17 cellular contexts compared by ENCODE assay signal in genomic region chr2:207251573-207252192, GRCh38.
A peak's percentile ranks its signal among the peaks of the same experiment; 100 is the strongest.
DNase-seq lines count a peak whose midpoint lies in the region; ATAC-seq, FAIRE-seq and TF ChIP-seq lines count a peak whose summit lies in the region.
"Had no signal": no experiment of that assay in that cellular context is flagged by ENCODE, and none has a peak within 500 bp of the region (broad histone marks: within the 10 kb centered on the region; RNA-seq: fewer than 3 reads in every experiment).

No MANE protein-coding gene starts in this region.

- in situ Hi-C loops in brain microvascular endothelial cell (cut with HindIII; ENCODE audit: low pct_ligation_motif_present, low sequenced_read_pairs), result no loop called here

- TF ChIP-seq CTCF in brain microvascular endothelial cell (IDR thresholded peaks at IDR 0.05; ENCODE audit: low read depth, low read length, missing control alignments), result no peak

- H3K4me3 ChIP-seq in brain microvascular endothelial cell (ENCODE audit: low read depth, low read length), result no peak overlapping the region
- no peak overlapping the region for H3K4me3 ChIP-seq in aorta (ENCODE audit: low read length in 2 of 2)
- H3K4me3 ChIP-seq: cardiac muscle cell, left lung, skin epidermis had no signal

- intact Hi-C loops in aorta (cut with DNase I), result loop anchor here in 1 of 2 donors (10.0 kb wide), 1 partner anchor 207 kb away; no protein-coding TSS in a partner anchor

- peak overlapping the region; percentile 26 for H3K27ac ChIP-seq in brain microvascular endothelial cell
- H3K27ac ChIP-seq in aorta (ENCODE audit: low read depth in 1 of 2, low read length in 2 of 2), result no peak overlapping the region
- H3K27ac ChIP-seq: cardiac muscle cell, left lung had no signal

- no peaks in the 10 kb centered on the region for H3K4me1 ChIP-seq in aorta (ENCODE audit: control insufficient read depth in 1 of 2, insufficient read depth in 2 of 2, low read length in 2 of 2)

- no peak for ATAC-seq in aorta (ENCODE audit: low FRiP score)
- ATAC-seq: HepG2, left lung had no signal

- no peaks in the 10 kb centered on the region for H3K9me3 ChIP-seq in aorta (ENCODE audit: control insufficient read depth, low read length)
- H3K9me3 ChIP-seq: left lung had no signal

- DNase-seq in activated CD4-positive, alpha-beta T cell treated with anti-CD3 and anti-CD28 coated beads for 48 hours, result peak; percentile 68
- no peak for DNase-seq in activated CD4-positive, alpha-beta T cell treated with anti-CD3 and anti-CD28 coated beads for 1 hour
- peak; percentile 23 for DNase-seq in RCC 7860 (ENCODE audit: low spot score)
- no peak for DNase-seq in brain microvascular endothelial cell
- peak; percentile 41 for DNase-seq in retina
- no peak for DNase-seq in aorta
- no peak for DNase-seq in H54 (ENCODE audit: insufficient read length, low spot score)
- DNase-seq in globus pallidus (ENCODE audit: low spot score), result no peak
- DNase-seq: ACHN; activated effector memory CD4-positive, alpha-beta T cell treated with anti-CD3 and anti-CD28 coated beads, Interleukin-2, amount 50 U/mL, for 16 hours; left lung; NCI-H146; NCI-H748 treated with DMSO at 0.1 percent for 48 hours; Right ventricle myocardium superior had no signal

- H3K27me3 ChIP-seq in brain microvascular endothelial cell (replicated peaks) (no peaks in the 10 kb centered on the region), aorta (ENCODE audit: control insufficient read depth in 1 of 2, insufficient read depth in 2 of 2, low read length in 1 of 2) (no peaks in the 10 kb centered on the region)
- H3K27me3 ChIP-seq: cardiac muscle cell, left lung had no signal

- FAIRE-seq in RCC 7860 (lab: Jason Lieb, UNC) (no peak), H54 (lab: Jason Lieb, UNC) (no peak)
- FAIRE-seq: HepG2 had no signal

- 80 to 85% methylated on average over 7 of the region's 7 CpGs for WGBS in aorta, 2 donors

- H3K36me3 ChIP-seq in brain microvascular endothelial cell (replicated peaks), result no peaks in the 10 kb centered on the region
- no peaks in the 10 kb centered on the region for H3K36me3 ChIP-seq in aorta (ENCODE audit: control insufficient read depth in 1 of 2, insufficient read depth in 2 of 2, low read length in 1 of 2)
- H3K36me3 ChIP-seq: cardiac muscle cell, left lung had no signal

- no peak for TF ChIP-seq POLR2A in H54 (IDR thresholded peaks at IDR 0.05; ENCODE audit: low read depth, low read length)

Comparison
In these comparisons a context has a peak if more than half of its experiments do, and no peak if none do; other contexts are left out.
1. DNase-seq: peak in activated CD4-positive, alpha-beta T cell treated with anti-CD3 and anti-CD28 coated beads for 48 hours (single experiment), RCC 7860 (single experiment) and retina (single experiment); none in activated CD4-positive, alpha-beta T cell treated with anti-CD3 and anti-CD28 coated beads for 1 hour (single experiment), brain microvascular endothelial cell (single experiment), aorta (0 of 2), H54 (single experiment) and globus pallidus (single experiment).